ENCODE assay signal across 6 cellular contexts in the genomic region with DNA sequence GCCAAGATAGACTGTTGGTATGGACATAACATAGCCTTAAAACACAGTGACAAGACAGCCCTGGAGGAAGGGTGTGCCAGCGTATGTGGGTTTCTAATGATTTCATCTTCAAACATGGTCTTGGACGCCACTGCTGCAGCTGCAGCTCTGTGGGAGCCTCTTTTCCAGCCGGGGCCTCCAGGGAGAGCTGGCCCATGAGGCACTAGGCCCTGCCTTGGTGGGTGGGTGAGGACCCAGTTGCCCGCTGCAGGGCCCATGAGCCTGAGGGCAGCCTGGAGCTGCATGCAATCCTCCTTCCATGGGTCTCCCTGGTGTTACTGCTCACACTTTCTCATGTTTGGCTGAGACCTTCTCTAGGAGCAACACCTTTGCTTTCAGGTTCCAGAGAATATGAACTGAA.
"Had no signal": no experiment of that assay in that cellular context is flagged by ENCODE, and none has a peak within 500 bp of the region (broad histone marks: within the 10 kb centered on the region; RNA-seq: fewer than 3 reads in every experiment).

No MANE protein-coding gene starts in this region.

- H3K4me3 ChIP-seq: GM23248, HAP-1 had no signal

- DNase-seq: GM23248, GOT3, H7, HFFc6 had no signal

- H3K27ac ChIP-seq: GM23248, HL-60 had no signal

- H3K36me3 ChIP-seq: HAP-1 had no signal
